ENCODE assay signal across 20 cellular contexts in the genomic region with DNA sequence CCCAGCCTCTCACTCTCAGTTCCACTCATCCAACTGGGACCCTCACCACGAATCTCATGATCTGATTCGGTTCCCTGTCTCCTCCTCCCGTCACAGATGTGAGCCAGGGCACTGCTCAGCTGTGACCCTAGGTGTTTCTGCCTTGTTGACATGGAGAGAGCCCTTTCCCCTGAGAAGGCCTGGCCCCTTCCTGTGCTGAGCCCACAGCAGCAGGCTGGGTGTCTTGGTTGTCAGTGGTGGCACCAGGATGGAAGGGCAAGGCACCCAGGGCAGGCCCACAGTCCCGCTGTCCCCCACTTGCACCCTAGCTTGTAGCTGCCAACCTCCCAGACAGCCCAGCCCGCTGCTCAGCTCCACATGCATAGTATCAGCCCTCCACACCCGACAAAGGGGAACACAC. TPM values are rescaled to one million over a fixed set of nuclear protein-coding genes. Genes with fewer than 3 reads are reported as not detected.
DNase-seq lines count a peak whose midpoint lies in the region; ATAC-seq and TF ChIP-seq lines count a peak whose summit lies in the region.
"Had no signal": no experiment of that assay in that cellular context is flagged by ENCODE, and none has a peak within 500 bp of the region (broad histone marks: within the 10 kb centered on the region; RNA-seq: fewer than 3 reads in every experiment).

No MANE protein-coding gene starts in this region.

- H3K4me3 ChIP-seq in tibial artery: no peak overlapping the region
- H3K4me3 ChIP-seq: colonic mucosa, esophagus squamous epithelium had no signal

- CTCF ChIA-PET in activated CD8-positive, alpha-beta memory T cell treated with anti-CD3 and anti-CD28 coated beads, Interleukin-2, amount 10 ng/mL, durations not matched to agents 7 days and 5 days (lab: Charles Lee): interaction anchor here (1.2 kb wide), 1 partner anchor 161 kb away, joined by 3 read pairs; no protein-coding TSS in a partner anchor

- H3K9me3 ChIP-seq in T-helper 17 cell (ENCODE audit: control insufficient read depth, low read length, poor library complexity, severe bottlenecking): no peaks in the 10 kb centered on the region
- no peaks in the 10 kb centered on the region for H3K9me3 ChIP-seq in tibial artery
- H3K9me3 ChIP-seq: colonic mucosa, esophagus squamous epithelium had no signal

- H3K27me3 ChIP-seq in tibial artery: no peaks in the 10 kb centered on the region
- H3K27me3 ChIP-seq: colonic mucosa, esophagus squamous epithelium had no signal

- H3K36me3 Mint-ChIP-seq in activated CD8-positive, alpha-beta memory T cell treated with anti-CD3 and anti-CD28 coated beads, Interleukin-2, amount 10 ng/mL, durations not matched to agents 7 days and 5 days: peaks cover 5% of the 10 kb centered on the region
- H3K36me3 Mint-ChIP-seq in T-helper 17 cell (ENCODE audit: low read depth): peaks cover 3% of the 10 kb centered on the region
- peaks cover under 1% of the 10 kb centered on the region for H3K36me3 Mint-ChIP-seq in glutamatergic neuron (ENCODE audit: unreplicated experiment)
- H3K36me3 Mint-ChIP-seq in progenitor cell of endocrine pancreas (ENCODE audit: insufficient read depth): peaks cover 28% of the 10 kb centered on the region

- no peaks in the 10 kb centered on the region for H3K27me3 Mint-ChIP-seq in activated CD8-positive, alpha-beta memory T cell treated with anti-CD3 and anti-CD28 coated beads, Interleukin-2, amount 10 ng/mL, durations not matched to agents 7 days and 5 days
- H3K27me3 Mint-ChIP-seq in T-helper 17 cell (no peaks in the 10 kb centered on the region), glutamatergic neuron (ENCODE audit: unreplicated experiment) (peaks cover 14% of the 10 kb centered on the region), progenitor cell of endocrine pancreas (no peaks in the 10 kb centered on the region)
- H3K27me3 Mint-ChIP-seq: type B pancreatic cell had no signal

- DNase-seq in activated CD8-positive, alpha-beta memory T cell treated with anti-CD3 and anti-CD28 coated beads, Interleukin-2, amount 10 ng/mL, durations not matched to agents 7 days and 5 days: no peak
- no peak for DNase-seq in activated CD8-positive, alpha-beta memory T cell treated with anti-CD3 and anti-CD28 coated beads for 24 hours
- DNase-seq in T-helper 17 cell (no peak), glutamatergic neuron (no peak), progenitor cell of endocrine pancreas (ENCODE audit: low spot score, unreplicated experiment) (no peak), tibial artery (no peak)
- no peak for DNase-seq in activated CD4-positive, CD25-positive, alpha-beta regulatory T cell (lab: John Stamatoyannopoulos, UW)
- no peak for DNase-seq in stimulated activated CD4-positive, alpha-beta T cell treated with anti-CD3 and anti-CD28 coated beads, Interleukin-2, amount 100 ng/mL, for 48 hours
- DNase-seq: activated naive CD4-positive, alpha-beta T cell treated with anti-CD3 and anti-CD28 coated beads for 36 hours; colonic mucosa; DMS153; esophagus squamous epithelium; hippocampal formation; IMR-90; NCI-H524 treated with DMSO at 0.1 percent for 48 hours; stimulated activated CD4-positive, alpha-beta T cell treated with anti-CD3 and anti-CD28 coated beads, Interleukin-15, amount 100 ng/mL, for 24 hours had no signal

- no peaks in the 10 kb centered on the region for H3K9me3 Mint-ChIP-seq in activated CD8-positive, alpha-beta memory T cell treated with anti-CD3 and anti-CD28 coated beads, Interleukin-2, amount 10 ng/mL, durations not matched to agents 7 days and 5 days (ENCODE audit: low read depth)
- H3K9me3 Mint-ChIP-seq in glutamatergic neuron (ENCODE audit: unreplicated experiment): peaks cover 15% of the 10 kb centered on the region
- no peaks in the 10 kb centered on the region for H3K9me3 Mint-ChIP-seq in progenitor cell of endocrine pancreas (ENCODE audit: low read depth)
- H3K9me3 Mint-ChIP-seq: activated naive CD4-positive, alpha-beta T cell treated with anti-CD3 and anti-CD28 coated beads for 36 hours; type B pancreatic cell had no signal

- peaks cover 4 to 71% (median 10%) of the 10 kb centered on the region in 3 donors for H3K36me3 ChIP-seq in tibial artery
- H3K36me3 ChIP-seq: colonic mucosa had no signal

- no peaks in the 10 kb centered on the region for H3K4me1 ChIP-seq in tibial artery
- H3K4me1 ChIP-seq: colonic mucosa had no signal

- H3K4me3 Mint-ChIP-seq in activated CD8-positive, alpha-beta memory T cell treated with anti-CD3 and anti-CD28 coated beads, Interleukin-2, amount 10 ng/mL, durations not matched to agents 7 days and 5 days: no peak overlapping the region
- H3K4me3 Mint-ChIP-seq in T-helper 17 cell: no peak overlapping the region
- H3K4me3 Mint-ChIP-seq in glutamatergic neuron (ENCODE audit: unreplicated experiment): peak overlapping the region; percentile 1
- no peak overlapping the region for H3K4me3 Mint-ChIP-seq in progenitor cell of endocrine pancreas (ENCODE audit: low read depth)
- H3K4me3 Mint-ChIP-seq: activated naive CD4-positive, alpha-beta T cell treated with anti-CD3 and anti-CD28 coated beads for 36 hours; type B pancreatic cell had no signal

- H3K4me1 Mint-ChIP-seq in activated CD8-positive, alpha-beta memory T cell treated with anti-CD3 and anti-CD28 coated beads, Interleukin-2, amount 10 ng/mL, durations not matched to agents 7 days and 5 days: peaks cover 12% of the 10 kb centered on the region
- H3K4me1 Mint-ChIP-seq in T-helper 17 cell: peaks cover 20% of the 10 kb centered on the region
- H3K4me1 Mint-ChIP-seq in glutamatergic neuron (ENCODE audit: low read depth, unreplicated experiment): peaks cover 43% of the 10 kb centered on the region
- peaks cover 5% of the 10 kb centered on the region for H3K4me1 Mint-ChIP-seq in progenitor cell of endocrine pancreas (ENCODE audit: low read depth)

- no peak for TF ChIP-seq CTCF in glutamatergic neuron (IDR thresholded peaks at IDR 0.05; ENCODE audit: partially characterized antibody, unreplicated experiment)
- no peak for TF ChIP-seq CTCF in progenitor cell of endocrine pancreas (IDR thresholded peaks at IDR 0.05; ENCODE audit: unreplicated experiment)
- TF ChIP-seq CTCF in tibial artery (IDR thresholded peaks at IDR 0.05): no peak

- intact Hi-C loops in tibial artery (cut with DNase I; ENCODE audit: low total_unique reads): no loop called here

- no peak overlapping the region for H3K27ac ChIP-seq in tibial artery
- H3K27ac ChIP-seq: colonic mucosa had no signal

- ATAC-seq in activated CD8-positive, alpha-beta memory T cell treated with anti-CD3 and anti-CD28 coated beads, Interleukin-2, amount 10 ng/mL, durations not matched to agents 7 days and 5 days: no peak
- no peak for ATAC-seq in T-helper 17 cell
- ATAC-seq: Panc1 had no signal

- H3K27ac Mint-ChIP-seq in activated CD8-positive, alpha-beta memory T cell treated with anti-CD3 and anti-CD28 coated beads, Interleukin-2, amount 10 ng/mL, durations not matched to agents 7 days and 5 days: peak overlapping the region; percentile 3
- H3K27ac Mint-ChIP-seq in T-helper 17 cell: peak overlapping the region; percentile 86
- H3K27ac Mint-ChIP-seq in glutamatergic neuron (ENCODE audit: unreplicated experiment): peak overlapping the region; percentile 49
- H3K27ac Mint-ChIP-seq in progenitor cell of endocrine pancreas: peak overlapping the region; percentile 62
- H3K27ac Mint-ChIP-seq: activated naive CD4-positive, alpha-beta T cell treated with anti-CD3 and anti-CD28 coated beads for 36 hours; type B pancreatic cell had no signal

RNA-seq across cellular contexts. Expression of gene STH, which starts 26.5 kb away (rescaled TPM):
- not detected for total RNA-seq in activated CD8-positive, alpha-beta memory T cell treated with anti-CD3 and anti-CD28 coated beads, Interleukin-2, amount 10 ng/mL, durations not matched to agents 7 days and 5 days
- total RNA-seq in T-helper 17 cell (not detected), glutamatergic neuron (ENCODE audit: unreplicated experiment) (4.1 TPM), progenitor cell of endocrine pancreas (not detected in 2 replicates)
- total RNA-seq: activated naive CD4-positive, alpha-beta T cell treated with anti-CD3 and anti-CD28 coated beads for 36 hours; colonic mucosa; esophagus squamous epithelium; IMR-90; liver; osteocyte had no signal

Comparison
In these comparisons a context has a peak if more than half of its experiments do, and no peak if none do; other contexts are left out.
1. H3K27ac Mint-ChIP-seq: peak in every context shown above with its lines; median percentile 86 in T-helper 17 cell; 62 in progenitor cell of endocrine pancreas; 49 in glutamatergic neuron; 3 in activated CD8-positive, alpha-beta memory T cell treated with anti-CD3 and anti-CD28 coated beads, Interleukin-2, amount 10 ng/mL, durations not matched to agents 7 days and 5 days.